Comparison of ENCODE assay signal across 20 cellular contexts in the genomic region with DNA sequence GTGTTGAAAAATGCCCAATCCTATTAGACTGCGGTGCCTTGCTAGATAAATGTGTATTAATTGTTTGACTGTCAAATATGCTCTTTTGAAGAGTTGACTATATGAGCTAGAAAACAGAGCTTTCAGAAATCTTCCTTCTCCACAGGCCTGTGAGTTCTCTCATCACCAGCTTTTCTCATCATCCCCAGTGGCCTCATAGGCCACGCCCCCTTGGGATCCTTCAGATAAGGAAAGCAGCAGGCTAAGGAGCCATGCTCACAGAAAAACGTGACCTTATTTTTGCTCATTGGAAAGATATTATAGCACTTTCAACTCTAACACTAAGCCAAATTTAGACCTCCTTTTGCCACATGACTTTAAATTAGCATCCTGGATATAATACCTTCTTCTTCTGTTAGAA.
"Had no signal": no experiment of that assay in that cellular context is flagged by ENCODE, and none has a peak within 500 bp of the region (broad histone marks: within the 10 kb centered on the region; RNA-seq: fewer than 3 reads in every experiment).

No MANE protein-coding gene starts in this region.

- H3K27ac Mint-ChIP-seq: activated CD8-positive, alpha-beta T cell treated with anti-CD3 and anti-CD28 coated beads, Interleukin-2, amount 10 ng/mL, durations not matched to agents 7 days and 5 days; activated naive CD8-positive, alpha-beta T cell; effector memory CD8-positive, alpha-beta T cell; naive B cell; stimulated activated effector memory CD8-positive, alpha-beta T cell treated with anti-CD3 and anti-CD28 coated beads, Interleukin-12 subunit alpha, Interleukin-12 subunit beta, amount 100 ng/mL, for 72 hours; stimulated activated naive CD8-positive, alpha-beta T cell treated with anti-CD3 and anti-CD28 coated beads, Interleukin-15, amount 100 ng/mL, for 72 hours; T-helper 2 cell treated with Interferon-gamma antibody and Interleukin-4, amounts not matched to agents 5 μg/mL and 100 μg/mL, for 36 hours had no signal

- DNase-seq: activated CD4-positive, alpha-beta T cell treated with anti-CD3 and anti-CD28 coated beads for 1 hour; activated CD4-positive, alpha-beta T cell treated with anti-CD3 and anti-CD28 coated beads, Interleukin-2, amount 50 U/mL, for 1 hour; activated CD8-positive, alpha-beta T cell treated with anti-CD3 and anti-CD28 coated beads, Interleukin-2, amount 10 ng/mL, durations not matched to agents 7 days and 5 days; activated naive CD4-positive, alpha-beta T cell; central memory CD4-positive, alpha-beta T cell; dorsolateral prefrontal cortex; effector memory CD8-positive, alpha-beta T cell; hypothalamus; left colon; lower lobe of right lung; naive B cell; posterior cingulate gyrus; right lobe of liver; stimulated activated CD4-positive, alpha-beta T cell treated with anti-CD3 and anti-CD28 coated beads, Interleukin-1b, Interleukin-23, amount 100 ng/mL, for 48 hours; stimulated activated naive CD8-positive, alpha-beta T cell treated with anti-CD3 and anti-CD28 coated beads, Interleukin-15, amount 100 ng/mL, for 72 hours; WERI-Rb-1 had no signal

- ATAC-seq: activated CD8-positive, alpha-beta T cell treated with anti-CD3 and anti-CD28 coated beads, Interleukin-2, amount 10 ng/mL, durations not matched to agents 7 days and 5 days; effector memory CD8-positive, alpha-beta T cell; left colon; lower lobe of right lung; right lobe of liver; stimulated activated effector memory CD8-positive, alpha-beta T cell treated with anti-CD3 and anti-CD28 coated beads, Interleukin-12 subunit alpha, Interleukin-12 subunit beta, amount 100 ng/mL, for 72 hours; stimulated activated naive CD8-positive, alpha-beta T cell treated with anti-CD3 and anti-CD28 coated beads, Interleukin-15, amount 100 ng/mL, for 72 hours had no signal

- H3K4me3 Mint-ChIP-seq: activated CD8-positive, alpha-beta T cell treated with anti-CD3 and anti-CD28 coated beads, Interleukin-2, amount 10 ng/mL, durations not matched to agents 7 days and 5 days; activated naive CD8-positive, alpha-beta T cell; effector memory CD8-positive, alpha-beta T cell; naive B cell; neural crest cell; stimulated activated effector memory CD8-positive, alpha-beta T cell treated with anti-CD3 and anti-CD28 coated beads, Interleukin-12 subunit alpha, Interleukin-12 subunit beta, amount 100 ng/mL, for 72 hours; stimulated activated naive CD8-positive, alpha-beta T cell treated with anti-CD3 and anti-CD28 coated beads, Interleukin-15, amount 100 ng/mL, for 72 hours; T-helper 2 cell treated with Interferon-gamma antibody and Interleukin-4, amounts not matched to agents 5 μg/mL and 100 μg/mL, for 36 hours had no signal

- H3K36me3 Mint-ChIP-seq: activated naive CD8-positive, alpha-beta T cell; naive B cell; stimulated activated effector memory CD8-positive, alpha-beta T cell treated with anti-CD3 and anti-CD28 coated beads, Interleukin-12 subunit alpha, Interleukin-12 subunit beta, amount 100 ng/mL, for 72 hours had no signal

- H3K4me1 Mint-ChIP-seq: naive B cell; neural crest cell; stimulated activated effector memory CD8-positive, alpha-beta T cell treated with anti-CD3 and anti-CD28 coated beads, Interleukin-12 subunit alpha, Interleukin-12 subunit beta, amount 100 ng/mL, for 72 hours; stimulated activated naive CD8-positive, alpha-beta T cell treated with anti-CD3 and anti-CD28 coated beads, Interleukin-15, amount 100 ng/mL, for 72 hours had no signal

- H3K27me3 Mint-ChIP-seq: activated naive CD8-positive, alpha-beta T cell; effector memory CD8-positive, alpha-beta T cell; naive B cell; stimulated activated naive CD8-positive, alpha-beta T cell treated with anti-CD3 and anti-CD28 coated beads, Interleukin-15, amount 100 ng/mL, for 72 hours had no signal
